ENCODE assay signal across 8 cellular contexts in the genomic region with DNA sequence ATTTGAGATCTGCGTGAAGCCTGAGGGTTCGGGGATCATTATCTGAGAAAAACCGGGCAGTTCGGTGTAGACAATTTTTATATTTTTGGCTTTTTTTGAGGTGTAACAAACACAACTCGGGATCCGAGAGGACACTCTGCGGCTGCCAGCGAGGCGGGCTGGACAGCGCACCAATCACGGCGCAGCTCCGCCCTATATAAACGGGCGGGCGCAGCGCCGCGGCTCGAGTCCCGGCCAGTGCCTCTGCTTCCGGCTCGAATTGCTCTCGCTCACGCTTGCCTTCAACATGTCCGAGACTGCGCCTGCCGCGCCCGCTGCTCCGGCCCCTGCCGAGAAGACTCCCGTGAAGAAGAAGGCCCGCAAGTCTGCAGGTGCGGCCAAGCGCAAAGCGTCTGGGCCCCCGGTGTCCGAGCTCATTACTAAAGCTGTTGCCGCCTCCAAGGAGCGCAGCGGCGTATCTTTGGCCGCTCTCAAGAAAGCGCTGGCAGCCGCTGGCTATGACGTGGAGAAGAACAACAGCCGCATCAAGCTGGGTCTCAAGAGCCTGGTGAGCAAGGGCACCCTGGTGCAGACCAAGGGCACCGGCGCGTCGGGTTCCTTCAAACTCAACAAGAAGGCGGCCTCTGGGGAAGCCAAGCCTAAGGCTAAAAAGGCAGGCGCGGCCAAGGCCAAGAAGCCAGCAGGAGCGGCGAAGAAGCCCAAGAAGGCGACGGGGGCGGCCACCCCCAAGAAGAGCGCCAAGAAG.
A peak's percentile ranks its signal among the peaks of the same experiment; 100 is the strongest.
DNase-seq lines count a peak whose midpoint lies in the region; ATAC-seq and TF ChIP-seq lines count a peak whose summit lies in the region.

No MANE protein-coding gene starts in this region.

- DNase-seq in AG08395 (ENCODE audit: low spot score) (peak; percentile 95), NCI-H446 (lab: John Stamatoyannopoulos, UW) (peak; percentile 92 to 96), choroid plexus epithelial cell (ENCODE audit: low read depth) (peak; percentile 94)
- peak; percentile 68 to 71 for DNase-seq in activated CD4-positive, alpha-beta T cell treated with anti-CD3 and anti-CD28 coated beads for 24 hours (ENCODE audit: low read depth in 2 of 2)
- peak; percentile 76 for DNase-seq in stimulated activated CD4-positive, alpha-beta T cell treated with anti-CD3 and anti-CD28 coated beads, Interleukin-15, amount 100 ng/mL, for 48 hours (ENCODE audit: low read depth in 2 of 2)

- ATAC-seq in HG03175 (IDR thresholded peaks at IDR 0.05; ENCODE audit: unreplicated experiment), result peak; percentile 42

- no peaks in the 10 kb centered on the region for H3K27me3 ChIP-seq in layer of hippocampus (ENCODE audit: control insufficient read depth, insufficient read depth, low read length)

- TF ChIP-seq CTCF in choroid plexus epithelial cell (conservative IDR thresholded peaks at IDR 0.05; ENCODE audit: low read depth, low read length), result no peak

- peak; percentile 100 for TF ChIP-seq POLR2A in GM18951 (IDR thresholded peaks at IDR 0.05; ENCODE audit: extremely low read depth, insufficient read depth, insufficient read length)

- peak overlapping the region; percentile 77 for H3K4me3 ChIP-seq in choroid plexus epithelial cell (ENCODE audit: low read depth, low read length)

- peak overlapping the region; percentile 89 for H3K27ac ChIP-seq in layer of hippocampus (ENCODE audit: low read depth, low read length)

- in situ Hi-C loops in GM18951 (cut with MboI; ENCODE audit: low sequenced_read_pairs, unreplicated experiment), result no loop called here

Comparison
In these comparisons a context has a peak if more than half of its experiments do, and no peak if none do; other contexts are left out.
1. Peak in every context shown above with its lines: DNase-seq, ATAC-seq, H3K4me3 ChIP-seq and H3K27ac ChIP-seq.